Comparison of ENCODE assay signal across 8 cellular contexts in genomic region chr3:185935465-185936263, GRCh38. TPM values are rescaled to one million over a fixed set of nuclear protein-coding genes. Genes with fewer than 3 reads are reported as not detected.
DNase-seq lines count a peak whose midpoint lies in the region; ATAC-seq, FAIRE-seq and TF ChIP-seq lines count a peak whose summit lies in the region.

No MANE protein-coding gene starts in this region.

- peaks cover 71% of the 10 kb centered on the region for H3K79me2 ChIP-seq in OCI-LY1 (ENCODE audit: insufficient read depth, low read length)
- H3K79me2 ChIP-seq in endothelial cell of umbilical vein (ENCODE audit: control insufficient read depth, insufficient read depth, low read length): peaks cover 71% of the 10 kb centered on the region
- H3K79me2 ChIP-seq in trophoblast cell (ENCODE audit: control insufficient read depth, insufficient read depth, low read length, poor library complexity): peaks cover 17% of the 10 kb centered on the region

- CTCF ChIA-PET in endothelial cell of umbilical vein (lab: Charles Lee): interaction anchor here (1.0 to 1.7 kb wide), 4 partner anchors 8 to 275 kb away, joined by 3 to 12 read pairs (median 4); no protein-coding TSS in a partner anchor

- WGBS in trophoblast cell (ENCODE audit: extremely low coverage, insufficient coverage, insufficient read length): no CpG with 5 or more reads among the region's 11 CpGs

- H4K20me1 ChIP-seq in OCI-LY1 (ENCODE audit: insufficient read depth, low read length) (peaks cover 29% of the 10 kb centered on the region), endothelial cell of umbilical vein (replicated peaks; ENCODE audit: control insufficient read depth, extremely low read depth, insufficient read depth, low read length) (peaks cover 43% of the 10 kb centered on the region)

- peak overlapping the region; percentile 88 for H3K27ac ChIP-seq in OCI-LY1 (ENCODE audit: low read depth, low read length, poor library complexity, severe bottlenecking)
- peak overlapping the region; percentile 76 for H3K27ac ChIP-seq in endothelial cell of umbilical vein (ENCODE audit: insufficient read depth, low read depth, low read length)
- no peak overlapping the region for H3K27ac ChIP-seq in trophoblast cell (ENCODE audit: low read depth, low read length)

- H3K27me3 ChIP-seq in OCI-LY1 (ENCODE audit: insufficient read depth, low read length): no peaks in the 10 kb centered on the region
- H3K27me3 ChIP-seq in endothelial cell of umbilical vein (ENCODE audit: control insufficient read depth in 2 of 2, insufficient read depth in 2 of 2, low read length in 2 of 2): peaks cover 0 to 1% of the 10 kb centered on the region in 2 experiments
- no peaks in the 10 kb centered on the region for H3K27me3 ChIP-seq in trophoblast cell (ENCODE audit: insufficient read depth, low read length)

- FAIRE-seq in endothelial cell of umbilical vein (lab: Jason Lieb, UNC): no peak

- peaks cover 15% of the 10 kb centered on the region for H3K79me1 ChIP-seq in trophoblast cell (ENCODE audit: low read length)

- no peaks in the 10 kb centered on the region for H3K9me3 ChIP-seq in OCI-LY1 (ENCODE audit: low read length)
- H3K9me3 ChIP-seq in endothelial cell of umbilical vein (replicated peaks; ENCODE audit: control insufficient read depth, insufficient read depth, low read length): no peaks in the 10 kb centered on the region
- H3K9me3 ChIP-seq in trophoblast cell (ENCODE audit: insufficient read depth, low read depth, low read length): peaks cover 1% of the 10 kb centered on the region

- H3K14ac ChIP-seq in trophoblast cell (ENCODE audit: low read length): no peak overlapping the region

- H3K4me1 ChIP-seq in OCI-LY1 (ENCODE audit: insufficient read depth, low read length, severe bottlenecking) (peaks cover 51% of the 10 kb centered on the region), endothelial cell of umbilical vein (ENCODE audit: control insufficient read depth, extremely low read depth, insufficient read depth, low read length) (peaks cover 48% of the 10 kb centered on the region), trophoblast cell (ENCODE audit: control insufficient read depth in 1 of 2, insufficient read depth in 2 of 2, low read length in 2 of 2) (peaks cover 0 to 2% of the 10 kb centered on the region in 2 experiments)

- BruUV-seq in endothelial cell of umbilical vein (replicated peaks; lab: Mats Ljungman, UMichigan): TSS peak; percentile 15

- H3K4me3 ChIP-seq in GM12875 (ENCODE audit: low read depth, low read length) (peak overlapping the region; percentile 93), OCI-LY1 (ENCODE audit: low read depth, low read length, poor library complexity, severe bottlenecking) (peak overlapping the region; percentile 90), endothelial cell of umbilical vein (replicated peaks in 1 of 3; ENCODE audit: insufficient read depth in 1 of 3, low read depth in 1 of 3, low read length in 3 of 3) (peak overlapping the region; percentile 41 to 98 (median 97)), trophoblast cell (ENCODE audit: low read depth, low read length) (peak overlapping the region; percentile 51)

- ATAC-seq in HG03565 (IDR thresholded peaks at IDR 0.05; ENCODE audit: unreplicated experiment): no peak

- H3K9me2 ChIP-seq in OCI-LY1 (ENCODE audit: low read depth, low read length): no peaks in the 10 kb centered on the region

- no peak overlapping the region for H4K12ac ChIP-seq in trophoblast cell (ENCODE audit: low read depth, low read length)

- H3K4me2 ChIP-seq in OCI-LY1 (ENCODE audit: low read length): peak overlapping the region; percentile 98
- peak overlapping the region; percentile 98 for H3K4me2 ChIP-seq in endothelial cell of umbilical vein (ENCODE audit: insufficient read depth, low read length)
- H3K4me2 ChIP-seq in trophoblast cell (ENCODE audit: low read length): peak overlapping the region; percentile 80

- intact Hi-C loops in endothelial cell of umbilical vein (cut with micrococcal nuclease): loop anchor here (5.0 to 10.0 kb wide), 2 partner anchors 997 to 1601 kb away; partner anchors contain the start of genes FAM131A and ST6GAL1

- peak overlapping the region; percentile 97 for H3K4ac ChIP-seq in trophoblast cell (ENCODE audit: low read depth, low read length)

- no peak overlapping the region for H4K8ac ChIP-seq in trophoblast cell (ENCODE audit: low read depth, low read length)

- no peak overlapping the region for H2BK120ac ChIP-seq in trophoblast cell (ENCODE audit: insufficient read depth, low read length, poor library complexity)

- TF ChIP-seq POLR2A in endothelial cell of umbilical vein (IDR thresholded peaks at IDR 0.05; ENCODE audit: low read depth, low read length): no peak

- no peak for TF ChIP-seq CTCF in GM12875 (IDR thresholded peaks at IDR 0.05; ENCODE audit: borderline replicate concordance, insufficient read depth, low read depth, low read length)
- TF ChIP-seq CTCF in OCI-LY1 (IDR thresholded peaks at IDR 0.05; ENCODE audit: low read length): no peak
- TF ChIP-seq CTCF in endothelial cell of umbilical vein (IDR thresholded peaks at IDR 0.05; ENCODE audit: extremely low read depth in 1 of 2, insufficient read depth in 1 of 2, low read depth in 1 of 2, low read length in 2 of 2): no peak

- H3K36me3 ChIP-seq in OCI-LY1 (ENCODE audit: insufficient read depth, low read length) (peaks cover 65% of the 10 kb centered on the region), endothelial cell of umbilical vein (ENCODE audit: control insufficient read depth in 2 of 2, extremely low read depth in 1 of 2, insufficient read depth in 2 of 2, low read length in 2 of 2) (peaks cover 0 to 2% of the 10 kb centered on the region in 2 experiments), trophoblast cell (ENCODE audit: control insufficient read depth in 1 of 2, insufficient read depth in 2 of 2, low read length in 2 of 2) (no peaks in the 10 kb centered on the region)

- no peak overlapping the region for H2AK5ac ChIP-seq in trophoblast cell (ENCODE audit: low read length)

- DNase-seq in endothelial cell of umbilical vein (ENCODE audit: low read depth, low spot score): peak; percentile 28
- no peak for DNase-seq in trophoblast cell
- no peak for DNase-seq in HPDE6-E6E7 (ENCODE audit: extremely low spot score)
- DNase-seq in NCI-H2227 (lab: John Stamatoyannopoulos, UW; ENCODE audit: unreplicated experiment): no peak
- no peak for DNase-seq in activated CD4-positive, alpha-beta T cell treated with anti-CD3 and anti-CD28 coated beads for 4 hours

- H3K9ac ChIP-seq in OCI-LY1 (ENCODE audit: low read length): peak overlapping the region; percentile 90
- H3K9ac ChIP-seq in endothelial cell of umbilical vein (replicated peaks; ENCODE audit: extremely low read depth, insufficient read depth, low read length): peak overlapping the region; percentile 94
- H3K9ac ChIP-seq in trophoblast cell (ENCODE audit: low read length): no peak overlapping the region

- H2AFZ ChIP-seq in OCI-LY1 (ENCODE audit: low read length) (no peak overlapping the region), endothelial cell of umbilical vein (ENCODE audit: low read depth, low read length) (no peak overlapping the region), trophoblast cell (ENCODE audit: insufficient read depth, low read length, poor library complexity) (no peak overlapping the region)

- no peak overlapping the region for H3K18ac ChIP-seq in trophoblast cell (ENCODE audit: low read length)

- no peak overlapping the region for H2BK5ac ChIP-seq in trophoblast cell (ENCODE audit: low read depth, low read length, poor library complexity)

- dilution Hi-C loops in endothelial cell of umbilical vein (cut with MboI; ENCODE audit: extremely low pct_ligation_motif_present, low sequenced_read_pairs): no loop called here

- POLR2A ChIA-PET in endothelial cell of umbilical vein (lab: Charles Lee): interaction anchor here (0.6 kb wide), 1 partner anchor 148 kb away, joined by 4 read pairs; no protein-coding TSS in a partner anchor

- H4K91ac ChIP-seq in trophoblast cell (ENCODE audit: low read depth, low read length): no peak overlapping the region

- H2BK12ac ChIP-seq in trophoblast cell (ENCODE audit: low read length): no peak overlapping the region

- no peaks in the 10 kb centered on the region for H3K9me1 ChIP-seq in endothelial cell of umbilical vein (replicated peaks; ENCODE audit: control insufficient read depth, extremely low read depth, insufficient read depth, low read length)

- H3K23ac ChIP-seq in trophoblast cell (ENCODE audit: low read length): no peak overlapping the region

- H3F3A ChIP-seq in OCI-LY1 (ENCODE audit: insufficient read depth, low read length): no peaks in the 10 kb centered on the region

TF ChIP-seq in endothelial cell of umbilical vein, 7 proteins besides CTCF, POLR2A, EP300 and RAD21:
- TF ChIP-seq POLR2AphosphoS5 (IDR thresholded peaks at IDR 0.05; ENCODE audit: insufficient read depth, low read depth, low read length) (no peak), GATA2 (IDR thresholded peaks at IDR 0.05; ENCODE audit: insufficient read depth, insufficient read length, low read depth, low read length) (no peak), EZH2 (IDR thresholded peaks at IDR 0.05; ENCODE audit: borderline replicate concordance, low read depth, low read length, severe bottlenecking) (no peak), MAX (IDR thresholded peaks at IDR 0.05; ENCODE audit: insufficient read depth, insufficient read length) (no peak), JUN (IDR thresholded peaks at IDR 0.05; ENCODE audit: borderline replicate concordance, insufficient read depth, insufficient read length, low read depth) (no peak), FOS (IDR thresholded peaks at IDR 0.05; ENCODE audit: borderline replicate concordance, insufficient read depth, low read length) (no peak), MYC (IDR thresholded peaks at IDR 0.05; ENCODE audit: low read depth, low read length) (no peak)

RNA-seq across cellular contexts. Expression of gene TRA2B, which starts 2.1 kb away (rescaled TPM):
- 199 and 214 TPM in 2 replicates for total RNA-seq in endothelial cell of umbilical vein
- polyA plus RNA-seq in endothelial cell of umbilical vein: 143 and 173 TPM in 2 replicates
- polyA plus RNA-seq in endothelial cell of umbilical vein (2011; cell fraction: cytosol; rRNA removed): 154 and 167 TPM in 2 replicates
- 412 and 413 TPM in 2 replicates for polyA plus RNA-seq in endothelial cell of umbilical vein (2011; cell fraction: nucleus; rRNA removed)
- polyA plus RNA-seq in endothelial cell of umbilical vein (2012): 112 and 175 TPM in 2 replicates
- 267 and 283 TPM in 2 replicates for polyA minus RNA-seq in endothelial cell of umbilical vein
- 249 TPM for polyA minus RNA-seq in endothelial cell of umbilical vein (2011; cell fraction: cytosol; rRNA and poly(A)+ RNA removed)
- 589 and 656 TPM in 2 replicates for polyA minus RNA-seq in endothelial cell of umbilical vein (2011; cell fraction: nucleus; rRNA and poly(A)+ RNA removed)
- 183 and 193 TPM in 2 replicates for polyA plus RNA-seq in trophoblast cell (2013)
